8 cellular contexts compared by ENCODE assay signal in the genomic region with DNA sequence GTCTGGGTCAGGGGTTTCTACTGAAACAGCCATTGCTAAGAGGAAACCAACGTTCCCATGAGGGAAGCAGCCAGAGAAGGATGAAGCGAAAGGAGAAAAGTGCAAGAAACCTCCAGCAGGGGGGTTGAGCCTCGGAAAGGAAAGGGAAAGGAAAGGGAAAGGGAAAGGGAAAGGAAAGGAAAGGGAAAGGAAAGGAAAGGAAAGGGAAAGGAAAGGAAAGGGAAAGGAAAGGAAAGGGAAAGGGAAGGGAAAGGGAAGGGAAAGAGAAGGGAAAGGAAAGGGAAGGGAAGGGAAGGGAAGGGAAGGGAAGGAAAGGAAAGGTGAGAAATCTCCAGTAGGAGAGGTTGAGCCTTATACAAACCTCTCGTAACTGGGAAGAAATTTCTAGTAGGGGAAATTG. TPM values are rescaled to one million over a fixed set of nuclear protein-coding genes. Genes with fewer than 3 reads are reported as not detected.
DNase-seq lines count a peak whose midpoint lies in the region; TF ChIP-seq lines count a peak whose summit lies in the region.
"Not testable (repeated sequence)": the region's sequence is repeated elsewhere in the genome, so short reads cannot be mapped to it uniquely, and the experiment has no call there.

No MANE protein-coding gene starts in this region.

- H3K79me2 ChIP-seq in GM23248 (ENCODE audit: insufficient read depth); osteoblast (ENCODE audit: insufficient read depth, low read length): not testable (repeated sequence)

- intact Hi-C loops in vagina (cut with DNase I): not testable (repeated sequence)

- in situ Hi-C loops in GM23248 (cut with MboI): not testable (repeated sequence)

- not testable (repeated sequence) for H3K36me3 ChIP-seq in GM23248 (ENCODE audit: low read depth); osteoblast (ENCODE audit: insufficient read depth, low read length); vagina

- not testable (repeated sequence) for H4K20me1 ChIP-seq in GM23248 (ENCODE audit: insufficient read depth); osteoblast (ENCODE audit: insufficient read depth, low read length)

- not testable (repeated sequence) for H3K4me2 ChIP-seq in GM23248 (ENCODE audit: unreplicated experiment)
- H3K4me2 ChIP-seq in osteoblast (ENCODE audit: insufficient read depth, low read length): peak overlapping the region; percentile 53

- H2AFZ ChIP-seq in GM23248; osteoblast (ENCODE audit: low read length): not testable (repeated sequence)

- not testable (repeated sequence) for H3F3A ChIP-seq in GM23248 (ENCODE audit: insufficient read depth)

- 38 to 42% methylated on average over 3 to 4 of the region's 4 CpGs for WGBS in GM23248 (ENCODE audit: low coverage in 1 of 2, low lambda C conversion rate in 2 of 2, missing lambda C conversion rate in 2 of 2), 2 experiments

- not testable (repeated sequence) for H3K9me3 ChIP-seq in GM23248 (ENCODE audit: low read depth); osteoblast (ENCODE audit: low read depth, low read length); vagina

- TF ChIP-seq POLR2A in vagina (IDR thresholded peaks at IDR 0.05): not testable (repeated sequence)

- DNase-seq in GM23248 (peak; percentile 18), M059J (ENCODE audit: low read depth) (peak; percentile 10), fibroblast of peridontal ligament (ENCODE audit: extremely low read depth) (peak; percentile 30), left kidney (ENCODE audit: low read depth, low spot score) (peak; percentile 46), vagina (ENCODE audit: extremely low spot score in 2 of 2) (peak in 1 of 2 donors; percentile 25)
- not testable (repeated sequence) for DNase-seq in choroid plexus epithelial cell (ENCODE audit: low read depth); osteoblast (ENCODE audit: insufficient read length, low spot score, missing footprints)

- not testable (repeated sequence) for H3K4me3 ChIP-seq in GM23248; choroid plexus epithelial cell (ENCODE audit: low read depth, low read length); osteoblast (ENCODE audit: insufficient read depth, low read length); vagina

- H3K9me2 ChIP-seq in GM23248 (ENCODE audit: insufficient read depth): not testable (repeated sequence)

- not testable (repeated sequence) for H3K27me3 ChIP-seq in GM23248 (replicated peaks; ENCODE audit: insufficient read depth); osteoblast (ENCODE audit: insufficient read depth, low read length); vagina

- not testable (repeated sequence) for H3K9ac ChIP-seq in GM23248

- not testable (repeated sequence) for H3K27ac ChIP-seq in GM23248; osteoblast (ENCODE audit: low read depth, low read length)
- H3K27ac ChIP-seq in VCaP (peak overlapping the region; percentile 68), vagina (peak overlapping the region; percentile 59)

- TF ChIP-seq CTCF in VCaP (conservative IDR thresholded peaks at IDR 0.05); vagina (IDR thresholded peaks at IDR 0.05): not testable (repeated sequence)
- TF ChIP-seq CTCF in choroid plexus epithelial cell (conservative IDR thresholded peaks at IDR 0.05; ENCODE audit: low read depth, low read length) (peak; percentile 37), osteoblast (IDR thresholded peaks at IDR 0.05; ENCODE audit: extremely low read depth, low read depth, low read length) (peak; percentile 26)

- H3K4me1 ChIP-seq in GM23248 (ENCODE audit: insufficient read depth); osteoblast (ENCODE audit: insufficient read depth, low read length); vagina: not testable (repeated sequence)

RNA-seq across cellular contexts. Expression of a gene that starts 52.0 kb away (rescaled TPM):
- total RNA-seq in GM23248 (2014; rRNA removed; shearing (Covaris generic)): 1,721 and 1,890 TPM in 2 replicates
- polyA plus RNA-seq in GM23248 (2016; fragmentation: Nextera tagmentation; extraction: Ambion mirVana): 553 and 581 TPM in 2 replicates
- 1,555 and 1,801 TPM in 2 replicates for total RNA-seq in M059J (2014; rRNA removed; shearing (Covaris generic))
- 1,188 and 1,195 TPM in 2 replicates for total RNA-seq in osteoblast
- total RNA-seq in vagina: 1,829 TPM

RNA-seq across cellular contexts. Expression of a gene that starts 58.6 kb away (rescaled TPM):
- 0.76 and 1.1 TPM in 2 replicates for total RNA-seq in GM23248 (2014; rRNA removed; shearing (Covaris generic))
- polyA plus RNA-seq in GM23248 (2016; fragmentation: Nextera tagmentation; extraction: Ambion mirVana): 0.44 and 0.65 TPM in 2 replicates
- total RNA-seq in M059J (2014; rRNA removed; shearing (Covaris generic)): 0.12 and 0.54 TPM in 2 replicates
- total RNA-seq in osteoblast (1.8 TPM in 2 replicates), vagina (9.3 TPM)
